16 cellular contexts compared by ENCODE assay signal in the genomic region with DNA sequence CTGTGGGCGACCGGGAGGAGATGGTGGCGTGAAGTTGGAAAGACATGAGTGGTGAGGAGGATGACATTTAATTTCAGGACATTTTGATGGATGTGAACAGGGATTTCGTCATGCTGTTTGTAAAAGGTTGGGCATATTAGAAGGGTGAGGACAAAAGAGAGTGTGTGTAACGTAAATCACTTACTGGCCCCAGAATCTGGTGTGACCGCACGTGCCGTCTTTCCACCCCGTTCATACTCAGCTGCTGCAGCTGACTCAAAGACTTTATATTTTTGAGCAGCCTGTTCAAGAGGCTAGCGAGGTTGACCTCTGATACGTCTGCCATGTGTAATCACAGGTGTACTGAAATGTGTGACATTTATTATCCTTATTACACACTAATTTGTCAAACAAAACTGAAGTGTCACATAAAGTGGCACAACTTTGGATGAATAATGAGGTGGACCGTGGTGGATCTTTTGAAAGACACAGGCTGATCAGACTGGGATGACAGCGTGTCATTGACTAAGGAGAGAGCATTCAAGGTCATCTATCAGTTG.
"Had no signal": no experiment of that assay in that cellular context is flagged by ENCODE, and none has a peak within 500 bp of the region (broad histone marks: within the 10 kb centered on the region; RNA-seq: fewer than 3 reads in every experiment).

No MANE protein-coding gene starts in this region.

- H3K27ac ChIP-seq: adrenal gland, prostate gland, sigmoid colon, thoracic aorta, uterus had no signal

- H3K9me3 ChIP-seq: adrenal gland, prostate gland, sigmoid colon, stomach, thoracic aorta, uterus had no signal

- H3K4me1 Mint-ChIP-seq: naive B cell had no signal

- H3K36me3 ChIP-seq: adrenal gland, prostate gland, sigmoid colon, stomach, thoracic aorta, uterus had no signal

- ATAC-seq: activated CD4-positive, CD25-positive, alpha-beta regulatory T cell treated with anti-CD3 and anti-CD28 coated beads, Interleukin-2, amount 50 U/mL, for 24 hours had no signal

- DNase-seq: activated naive CD4-positive, alpha-beta T cell treated with anti-CD3 and anti-CD28 coated beads, Interleukin-2, amount 50 U/mL, for 16 hours; activated T-cell treated with anti-CD3 and anti-CD28 coated beads, Interleukin-2, amount 50 U/mL, for 1 hour; adrenal gland; cortex of kidney; effector memory CD4-positive, alpha-beta T cell; naive B cell; sigmoid colon; stimulated activated CD4-positive, alpha-beta T cell treated with anti-CD3 and anti-CD28 coated beads, Interleukin-15, amount 100 ng/mL, for 24 hours; stimulated activated CD4-positive, alpha-beta T cell treated with anti-CD3 and anti-CD28 coated beads, Interleukin-4, amount 100 ng/mL, for 24 hours; stomach; uterus had no signal

- H3K4me3 ChIP-seq: adrenal gland, prostate gland, sigmoid colon, stomach, thoracic aorta, uterus had no signal

- H3K4me3 Mint-ChIP-seq: mesothelial cell of epicardium; naive B cell; T-helper 2 cell treated with Interferon-gamma antibody and Interleukin-4, amounts not matched to agents 5 μg/mL and 100 μg/mL, for 36 hours had no signal

- H3K27me3 ChIP-seq: adrenal gland, sigmoid colon, stomach, uterus had no signal

- H3K36me3 Mint-ChIP-seq: mesothelial cell of epicardium, naive B cell had no signal

- H3K9me3 Mint-ChIP-seq: mesothelial cell of epicardium; naive B cell; T-helper 2 cell treated with Interferon-gamma antibody and Interleukin-4, amounts not matched to agents 5 μg/mL and 100 μg/mL, for 36 hours had no signal

- H3K27ac Mint-ChIP-seq: mesothelial cell of epicardium; T-helper 2 cell treated with Interferon-gamma antibody and Interleukin-4, amounts not matched to agents 5 μg/mL and 100 μg/mL, for 36 hours had no signal
